Comparison of ENCODE assay signal across 8 cellular contexts in genomic region chr10:79346388-79347225, GRCh38. TPM values are rescaled to one million over a fixed set of nuclear protein-coding genes. Genes with fewer than 3 reads are reported as not detected.
A peak's percentile ranks its signal among the peaks of the same experiment; 100 is the strongest.
DNase-seq lines count a peak whose midpoint lies in the region; ATAC-seq and TF ChIP-seq lines count a peak whose summit lies in the region.

No MANE protein-coding gene starts in this region.

- no peak for DNase-seq in HFFc6
- peak; percentile 76 for DNase-seq in mesenteric fat pad (ENCODE audit: low spot score)
- DNase-seq in midbrain (lab: John Stamatoyannopoulos, UW), result no peak
- no peak for DNase-seq in UCSD-AML1 (lab: John Stamatoyannopoulos, UW; ENCODE audit: unreplicated experiment)

- H3K9me3 Mint-ChIP-seq in HFFc6, result no peaks in the 10 kb centered on the region
- no peaks in the 10 kb centered on the region for H3K9me3 Mint-ChIP-seq in activated naive CD8-positive, alpha-beta T cell (ENCODE audit: low read depth)

- no peak overlapping the region for H3K27ac Mint-ChIP-seq in HFFc6
- H3K27ac Mint-ChIP-seq in activated naive CD8-positive, alpha-beta T cell, result peak overlapping the region; percentile 46

- ATAC-seq in HG03460 (IDR thresholded peaks at IDR 0.05; ENCODE audit: unreplicated experiment), result no peak
- ATAC-seq in HG02678 (IDR thresholded peaks at IDR 0.05; ENCODE audit: unreplicated experiment), result no peak

- H3K4me3 Mint-ChIP-seq in HFFc6, result peak overlapping the region; percentile 32; the same call in 1 of the 2 replicates
- H3K4me3 Mint-ChIP-seq in activated naive CD8-positive, alpha-beta T cell, result peak overlapping the region; percentile 63

- peak overlapping the region; percentile 99 for H3K27ac ChIP-seq in C4-2B

- peaks cover 4% of the 10 kb centered on the region for H3K27me3 Mint-ChIP-seq in HFFc6 (ENCODE audit: insufficient read depth)
- H3K27me3 Mint-ChIP-seq in activated naive CD8-positive, alpha-beta T cell, result no peaks in the 10 kb centered on the region

- H3K36me3 Mint-ChIP-seq in HFFc6 (ENCODE audit: low read depth), result peaks cover 23% of the 10 kb centered on the region
- no peaks in the 10 kb centered on the region for H3K36me3 Mint-ChIP-seq in activated naive CD8-positive, alpha-beta T cell

- TF ChIP-seq CTCF in C4-2B (conservative IDR thresholded peaks at IDR 0.05) (no peak), HFFc6 (IDR thresholded peaks at IDR 0.05) (no peak)

- peaks cover 19% of the 10 kb centered on the region for H3K4me1 Mint-ChIP-seq in HFFc6 (ENCODE audit: low read depth)
- H3K4me1 Mint-ChIP-seq in activated naive CD8-positive, alpha-beta T cell (ENCODE audit: low read depth), result peaks cover 23% of the 10 kb centered on the region

RNA-seq across cellular contexts. Expression of gene PPIF, which starts 0.7 kb away (rescaled TPM):
- total RNA-seq in HFFc6 (2021; fragmentation: NEBNext Ultra II Directional; extraction: Animal tissue kit (Norgen Biotek cat#: 25700)), result 100 to 1,000 TPM in 3 of 6 experiments, 10 to 100 TPM in 3; 66.1 to 109 (median 98.9) TPM
- total RNA-seq in mesenteric fat pad, result 181 TPM
